In genomic region chr3:177435301-177435700, GRCh38 we compare ENCODE assay signal across 5 cellular contexts.
"Had no signal": no experiment of that assay in that cellular context is flagged by ENCODE, and none has a peak within 500 bp of the region (broad histone marks: within the 10 kb centered on the region; RNA-seq: fewer than 3 reads in every experiment).

No MANE protein-coding gene starts in this region.

- DNase-seq: IMR-90, KBM-7, KG1 had no signal

- ATAC-seq: HepG2, K562 had no signal
